1 cellular context compared by ENCODE assay signal in the genomic region with DNA sequence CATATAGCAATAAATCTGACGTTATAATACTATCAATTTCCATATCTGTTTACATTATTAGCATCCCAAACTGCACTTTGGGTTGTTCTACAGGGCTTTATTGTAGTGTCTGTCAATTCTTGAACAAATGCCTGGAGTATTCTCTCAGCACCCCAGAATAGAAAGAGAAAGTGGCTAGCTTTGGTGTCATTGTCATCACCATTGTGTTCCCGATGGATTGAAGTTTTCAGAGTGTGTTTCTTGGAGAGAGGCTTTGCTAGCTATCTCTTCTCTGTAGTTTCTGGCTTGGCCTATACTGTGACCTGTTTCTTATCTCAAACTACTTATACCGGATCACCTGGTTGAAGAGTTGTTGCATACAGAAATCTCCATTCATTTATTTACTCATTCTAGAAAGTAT.
TF ChIP-seq lines count a peak whose summit lies in the region.

No MANE protein-coding gene starts in this region.

TF ChIP-seq in K562, 482 proteins besides CTCF, POLR2A, EP300 and RAD21:
- TF ChIP-seq ZNF282 (CRISPR knock-in tag; IDR thresholded peaks at IDR 0.05) (no peak), MLX (CRISPR knock-in tag; conservative IDR thresholded peaks at IDR 0.05) (no peak), SRSF9 (IDR thresholded peaks at IDR 0.05; ENCODE audit: borderline replicate concordance, low read depth, low read length) (no peak), SREBF1 (IDR thresholded peaks at IDR 0.05; ENCODE audit: borderline replicate concordance, low read depth, low read length) (no peak), FOXK2 (conservative IDR thresholded peaks at IDR 0.05 in 1 of 2, IDR thresholded peaks at IDR 0.05 in 1 of 2; ENCODE audit: low read depth in 2 of 2) (no peak), GABPB2 (CRISPR knock-in tag; conservative IDR thresholded peaks at IDR 0.05) (no peak), HDAC6 (IDR thresholded peaks at IDR 0.05; ENCODE audit: low read depth, low read length) (no peak), SIN3B (IDR thresholded peaks at IDR 0.05; ENCODE audit: low read depth) (no peak), AFF4 (CRISPR knock-in tag; IDR thresholded peaks at IDR 0.05) (no peak), NR1H2 (CRISPR knock-in tag; IDR thresholded peaks at IDR 0.05) (no peak), PTRF (tag; IDR thresholded peaks at IDR 0.05) (no peak), NFRKB (IDR thresholded peaks at IDR 0.05; ENCODE audit: low read depth) (no peak), BCOR (IDR thresholded peaks at IDR 0.05) (no peak)
- TF ChIP-seq, protein P1, sequence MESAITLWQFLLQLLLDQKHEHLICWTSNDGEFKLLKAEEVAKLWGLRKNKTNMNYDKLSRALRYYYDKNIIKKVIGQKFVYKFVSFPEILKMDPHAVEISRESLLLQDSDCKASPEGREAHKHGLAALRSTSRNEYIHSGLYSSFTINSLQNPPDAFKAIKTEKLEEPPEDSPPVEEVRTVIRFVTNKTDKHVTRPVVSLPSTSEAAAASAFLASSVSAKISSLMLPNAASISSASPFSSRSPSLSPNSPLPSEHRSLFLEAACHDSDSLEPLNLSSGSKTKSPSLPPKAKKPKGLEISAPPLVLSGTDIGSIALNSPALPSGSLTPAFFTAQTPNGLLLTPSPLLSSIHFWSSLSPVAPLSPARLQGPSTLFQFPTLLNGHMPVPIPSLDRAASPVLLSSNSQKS (CRISPR knock-in tag; IDR thresholded peaks at IDR 0.05), result no peak
